In the genomic region with DNA sequence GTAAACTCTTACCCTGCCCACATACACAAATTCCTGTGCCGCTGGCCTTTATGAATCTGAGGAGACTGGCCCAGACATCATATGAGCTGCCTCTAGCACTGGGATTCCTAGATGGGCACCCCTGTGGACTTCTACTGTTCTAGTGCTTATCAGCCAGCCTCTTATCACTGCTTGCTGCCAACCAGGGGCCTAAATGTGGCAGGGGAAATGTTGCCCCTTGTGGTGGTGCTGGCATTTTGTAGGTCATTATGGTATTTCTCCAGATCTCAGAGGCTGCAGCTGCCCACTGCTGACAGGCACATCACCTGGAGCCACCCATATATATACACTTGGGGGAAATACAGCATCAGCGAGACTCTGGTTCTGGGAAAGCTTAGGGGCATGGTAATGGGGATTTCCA, we compare ENCODE assay signal across 1 cellular context.
TF ChIP-seq lines count a peak whose summit lies in the region.

No MANE protein-coding gene starts in this region.

TF ChIP-seq in HepG2, 621 proteins besides CTCF, POLR2A, EP300 and RAD21:
- no peak for TF ChIP-seq KLF9 (CRISPR knock-in tag; IDR thresholded peaks at IDR 0.05; ENCODE audit: low read depth)
- TF ChIP-seq HMG20A (CRISPR knock-in tag; IDR thresholded peaks at IDR 0.05; ENCODE audit: borderline replicate concordance): no peak
